In the genomic region with DNA sequence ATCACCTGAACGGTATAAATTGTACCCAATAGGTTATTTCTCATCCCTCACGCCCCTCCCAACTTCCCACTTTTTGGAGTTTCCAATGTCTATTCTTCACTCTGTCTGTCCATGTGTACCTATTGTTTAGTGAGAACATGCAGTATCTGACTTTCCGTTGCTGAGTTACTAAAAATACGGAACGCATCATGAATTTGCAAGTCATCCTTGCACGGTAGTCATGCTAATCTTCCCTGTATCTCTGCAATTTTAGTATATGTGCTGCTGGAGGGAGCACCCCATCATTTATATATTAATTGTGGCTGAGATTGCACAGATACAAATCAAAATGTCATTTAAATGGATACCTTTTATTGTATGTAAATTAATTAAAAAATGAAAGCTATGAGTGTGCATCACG, we compare ENCODE assay signal across 14 cellular contexts.
DNase-seq lines count a peak whose midpoint lies in the region; ATAC-seq, FAIRE-seq and TF ChIP-seq lines count a peak whose summit lies in the region.
"Had no signal": no experiment of that assay in that cellular context is flagged by ENCODE, and none has a peak within 500 bp of the region (broad histone marks: within the 10 kb centered on the region; RNA-seq: fewer than 3 reads in every experiment).

No MANE protein-coding gene starts in this region.

- ATAC-seq in activated naive CD8-positive, alpha-beta T cell treated with anti-CD3 and anti-CD28 coated beads, Interleukin-2, amount 10 ng/mL, durations not matched to agents 7 days and 5 days (ENCODE audit: low read depth): no peak
- ATAC-seq in naive thymus-derived CD4-positive, alpha-beta T cell: no peak

- H3K36me3 ChIP-seq in naive thymus-derived CD4-positive, alpha-beta T cell (ENCODE audit: control insufficient read depth in 2 of 3, insufficient read depth in 3 of 3, low read length in 3 of 3): no peaks in the 10 kb centered on the region

- H3K27ac ChIP-seq in naive thymus-derived CD4-positive, alpha-beta T cell (ENCODE audit: low read depth, low read length): no peak overlapping the region

- H3K9me3 ChIP-seq in naive thymus-derived CD4-positive, alpha-beta T cell (ENCODE audit: control insufficient read depth in 2 of 3, low read length in 3 of 3): no peaks in the 10 kb centered on the region

- intact Hi-C loops in naive thymus-derived CD4-positive, alpha-beta T cell (cut with micrococcal nuclease): loop anchor here in 1 of 2 donors (10.0 kb wide), 1 partner anchor 222 kb away; no protein-coding TSS in a partner anchor

- peaks cover 47 to 60% of the 10 kb centered on the region in 2 donors for H3K4me1 ChIP-seq in naive thymus-derived CD4-positive, alpha-beta T cell (ENCODE audit: control insufficient read depth in 2 of 2, insufficient read depth in 2 of 2, low read length in 2 of 2)

- no peak for TF ChIP-seq POLR2A in GM12891 (IDR thresholded peaks at IDR 0.05; ENCODE audit: low read depth, low read length)

- FAIRE-seq in GM12891 (lab: Jason Lieb, UNC): peak; percentile 84
- FAIRE-seq: RCC 7860 had no signal

- H3K4me3 ChIP-seq in naive thymus-derived CD4-positive, alpha-beta T cell (ENCODE audit: low read length): no peak overlapping the region

- CTCF ChIA-PET in naive thymus-derived CD4-positive, alpha-beta T cell (lab: Charles Lee): no interaction called here

- peak overlapping the region; percentile 15 for H3K27ac Mint-ChIP-seq in activated naive CD8-positive, alpha-beta T cell treated with anti-CD3 and anti-CD28 coated beads, Interleukin-2, amount 10 ng/mL, durations not matched to agents 7 days and 5 days
- no peak overlapping the region for H3K27ac Mint-ChIP-seq in activated naive CD8-positive, alpha-beta T cell treated with anti-CD3 and anti-CD28 coated beads for 36 hours
- H3K27ac Mint-ChIP-seq in naive thymus-derived CD4-positive, alpha-beta T cell: peak overlapping the region in 7 of 9 donors; percentile 49 to 100 (median 78)
- H3K27ac Mint-ChIP-seq: H9 had no signal

- peaks cover 38% of the 10 kb centered on the region for H3K36me3 Mint-ChIP-seq in activated naive CD8-positive, alpha-beta T cell treated with anti-CD3 and anti-CD28 coated beads, Interleukin-2, amount 10 ng/mL, durations not matched to agents 7 days and 5 days
- H3K36me3 Mint-ChIP-seq in activated naive CD8-positive, alpha-beta T cell treated with anti-CD3 and anti-CD28 coated beads for 36 hours: peaks cover 8% of the 10 kb centered on the region
- H3K36me3 Mint-ChIP-seq in naive thymus-derived CD4-positive, alpha-beta T cell: peaks cover 0 to 43% (median 6%) of the 10 kb centered on the region in 5 donors

- no peak overlapping the region for H3K4me3 Mint-ChIP-seq in activated naive CD8-positive, alpha-beta T cell treated with anti-CD3 and anti-CD28 coated beads, Interleukin-2, amount 10 ng/mL, durations not matched to agents 7 days and 5 days
- H3K4me3 Mint-ChIP-seq in activated naive CD8-positive, alpha-beta T cell treated with anti-CD3 and anti-CD28 coated beads for 36 hours: no peak overlapping the region
- H3K4me3 Mint-ChIP-seq in naive thymus-derived CD4-positive, alpha-beta T cell: peak overlapping the region in 5 of 10 donors; percentile 18 to 82 (median 42)
- H3K4me3 Mint-ChIP-seq: B cell, H9 had no signal

- H3K9me3 Mint-ChIP-seq in activated naive CD8-positive, alpha-beta T cell treated with anti-CD3 and anti-CD28 coated beads, Interleukin-2, amount 10 ng/mL, durations not matched to agents 7 days and 5 days: peaks cover 16% of the 10 kb centered on the region
- H3K9me3 Mint-ChIP-seq in activated naive CD8-positive, alpha-beta T cell treated with anti-CD3 and anti-CD28 coated beads for 36 hours: peaks cover 11% of the 10 kb centered on the region
- peaks cover 0 to 24% (median 4%) of the 10 kb centered on the region in 11 donors for H3K9me3 Mint-ChIP-seq in naive thymus-derived CD4-positive, alpha-beta T cell

- peaks cover 73% of the 10 kb centered on the region for H3K4me1 Mint-ChIP-seq in activated naive CD8-positive, alpha-beta T cell treated with anti-CD3 and anti-CD28 coated beads, Interleukin-2, amount 10 ng/mL, durations not matched to agents 7 days and 5 days
- peaks cover 51% of the 10 kb centered on the region for H3K4me1 Mint-ChIP-seq in activated naive CD8-positive, alpha-beta T cell treated with anti-CD3 and anti-CD28 coated beads for 36 hours
- peaks cover 52 to 96% (median 85%) of the 10 kb centered on the region in 7 donors for H3K4me1 Mint-ChIP-seq in naive thymus-derived CD4-positive, alpha-beta T cell

- DNase-seq in activated naive CD8-positive, alpha-beta T cell treated with anti-CD3 and anti-CD28 coated beads, Interleukin-2, amount 10 ng/mL, durations not matched to agents 7 days and 5 days: no peak
- DNase-seq in activated naive CD8-positive, alpha-beta T cell treated with anti-CD3 and anti-CD28 coated beads for 36 hours: no peak
- DNase-seq in GM12891 (ENCODE audit: insufficient read length, low spot score): no peak
- peak; percentile 13 for DNase-seq in NOMO-1 treated with dmso at 0.1 percent for 144 hours (lab: John Stamatoyannopoulos, UW; ENCODE audit: unreplicated experiment)
- DNase-seq in naive thymus-derived CD4-positive, alpha-beta T cell: no peak
- no peak for DNase-seq in effector CD8-positive, alpha-beta T cell (lab: John Stamatoyannopoulos, UW)
- DNase-seq in NCI-H345 (lab: John Stamatoyannopoulos, UW): no peak
- no peak for DNase-seq in activated CD4-positive, CD25-positive, alpha-beta regulatory T cell treated with anti-CD3 and anti-CD28 coated beads, Interleukin-2, amount 50 U/mL, for 72 hours
- DNase-seq: H9, NCI-H1694, NCI-H2107, SHP77 had no signal

- H3K27me3 Mint-ChIP-seq in activated naive CD8-positive, alpha-beta T cell treated with anti-CD3 and anti-CD28 coated beads, Interleukin-2, amount 10 ng/mL, durations not matched to agents 7 days and 5 days: no peaks in the 10 kb centered on the region
- H3K27me3 Mint-ChIP-seq in activated naive CD8-positive, alpha-beta T cell treated with anti-CD3 and anti-CD28 coated beads for 36 hours: no peaks in the 10 kb centered on the region
- H3K27me3 Mint-ChIP-seq in naive thymus-derived CD4-positive, alpha-beta T cell: no peaks in the 10 kb centered on the region
- H3K27me3 Mint-ChIP-seq: B cell had no signal

- H3K27me3 ChIP-seq in naive thymus-derived CD4-positive, alpha-beta T cell (ENCODE audit: control insufficient read depth in 2 of 2, insufficient read depth in 2 of 2, low read length in 2 of 2): no peaks in the 10 kb centered on the region

- POLR2A ChIA-PET in activated naive CD8-positive, alpha-beta T cell treated with anti-CD3 and anti-CD28 coated beads, Interleukin-2, amount 10 ng/mL, durations not matched to agents 7 days and 5 days (lab: Charles Lee): interaction anchor here (0.7 to 2.9 kb wide), 3 partner anchors 22 to 1442 kb away, joined by 3 to 24 read pairs (median 3); partner anchors contain the start of gene SFMBT2
- POLR2A ChIA-PET in naive thymus-derived CD4-positive, alpha-beta T cell (lab: Charles Lee): interaction anchor here (0.6 kb wide), 1 partner anchor 21 kb away, joined by 3 read pairs; no protein-coding TSS in a partner anchor

TF ChIP-seq in GM12891, 5 proteins besides CTCF, POLR2A, EP300 and RAD21:
- no peak for TF ChIP-seq SPI1 (IDR thresholded peaks at IDR 0.05; ENCODE audit: low read depth, low read length)
- no peak for TF ChIP-seq POU2F2 (IDR thresholded peaks at IDR 0.05; ENCODE audit: low read depth, low read length)
- no peak for TF ChIP-seq POLR2AphosphoS5 (IDR thresholded peaks at IDR 0.05; ENCODE audit: low read depth, low read length)
- no peak for TF ChIP-seq PAX5 (IDR thresholded peaks at IDR 0.05; ENCODE audit: insufficient read depth, low read length, severe bottlenecking)
- TF ChIP-seq TAF1 (IDR thresholded peaks at IDR 0.05; ENCODE audit: low read depth, low read length): no peak
